Comparison of ENCODE assay signal across 1 cellular context in the genomic region with DNA sequence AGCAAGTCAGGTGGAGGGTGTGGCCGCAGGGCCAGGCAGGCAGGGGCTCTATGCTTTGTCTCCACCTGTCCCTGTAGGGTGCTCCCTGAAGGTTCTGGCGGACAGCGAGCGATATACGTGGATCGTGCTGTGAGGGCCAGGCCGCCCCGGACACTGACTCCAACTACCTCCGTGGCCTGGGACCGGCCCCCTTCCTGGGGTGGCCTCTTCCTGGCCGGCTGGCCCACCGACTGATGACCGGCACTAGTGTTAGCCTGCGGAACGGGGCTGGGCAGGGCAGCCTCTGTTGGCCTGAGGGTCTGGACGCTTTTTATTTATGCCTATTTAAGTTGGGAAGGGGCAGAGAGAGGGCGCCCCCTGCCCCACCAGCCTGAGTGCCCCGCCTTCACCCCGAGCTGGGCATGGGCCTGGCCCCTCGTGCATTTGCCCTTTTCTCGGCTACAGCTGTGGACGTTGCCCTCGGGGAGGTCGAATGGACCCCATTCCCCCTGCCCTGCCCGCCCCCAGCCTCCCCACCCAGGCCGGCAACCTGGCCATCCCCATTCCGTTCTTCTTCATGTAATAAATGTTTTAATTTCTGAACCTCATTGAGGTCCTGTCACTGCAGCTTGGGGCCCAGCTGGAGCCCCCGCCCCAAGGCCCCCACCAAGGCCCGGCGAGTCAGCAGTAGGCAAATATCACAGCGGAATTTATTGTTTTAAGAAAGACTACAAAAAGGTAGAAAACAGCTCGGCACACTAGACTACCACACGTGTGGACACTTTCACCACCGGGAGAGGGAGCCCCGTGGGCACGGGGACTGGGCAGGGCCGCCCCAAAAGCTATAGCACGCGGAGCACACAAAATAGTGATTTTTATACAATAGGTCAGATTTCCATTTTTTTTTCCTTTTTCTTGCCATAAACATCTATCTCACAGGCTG.
TF ChIP-seq lines count a peak whose summit lies in the region.

No MANE protein-coding gene starts in this region.

TF ChIP-seq in HCT116, 20 proteins besides CTCF, POLR2A, EP300 and RAD21:
- TF ChIP-seq, protein P1, sequence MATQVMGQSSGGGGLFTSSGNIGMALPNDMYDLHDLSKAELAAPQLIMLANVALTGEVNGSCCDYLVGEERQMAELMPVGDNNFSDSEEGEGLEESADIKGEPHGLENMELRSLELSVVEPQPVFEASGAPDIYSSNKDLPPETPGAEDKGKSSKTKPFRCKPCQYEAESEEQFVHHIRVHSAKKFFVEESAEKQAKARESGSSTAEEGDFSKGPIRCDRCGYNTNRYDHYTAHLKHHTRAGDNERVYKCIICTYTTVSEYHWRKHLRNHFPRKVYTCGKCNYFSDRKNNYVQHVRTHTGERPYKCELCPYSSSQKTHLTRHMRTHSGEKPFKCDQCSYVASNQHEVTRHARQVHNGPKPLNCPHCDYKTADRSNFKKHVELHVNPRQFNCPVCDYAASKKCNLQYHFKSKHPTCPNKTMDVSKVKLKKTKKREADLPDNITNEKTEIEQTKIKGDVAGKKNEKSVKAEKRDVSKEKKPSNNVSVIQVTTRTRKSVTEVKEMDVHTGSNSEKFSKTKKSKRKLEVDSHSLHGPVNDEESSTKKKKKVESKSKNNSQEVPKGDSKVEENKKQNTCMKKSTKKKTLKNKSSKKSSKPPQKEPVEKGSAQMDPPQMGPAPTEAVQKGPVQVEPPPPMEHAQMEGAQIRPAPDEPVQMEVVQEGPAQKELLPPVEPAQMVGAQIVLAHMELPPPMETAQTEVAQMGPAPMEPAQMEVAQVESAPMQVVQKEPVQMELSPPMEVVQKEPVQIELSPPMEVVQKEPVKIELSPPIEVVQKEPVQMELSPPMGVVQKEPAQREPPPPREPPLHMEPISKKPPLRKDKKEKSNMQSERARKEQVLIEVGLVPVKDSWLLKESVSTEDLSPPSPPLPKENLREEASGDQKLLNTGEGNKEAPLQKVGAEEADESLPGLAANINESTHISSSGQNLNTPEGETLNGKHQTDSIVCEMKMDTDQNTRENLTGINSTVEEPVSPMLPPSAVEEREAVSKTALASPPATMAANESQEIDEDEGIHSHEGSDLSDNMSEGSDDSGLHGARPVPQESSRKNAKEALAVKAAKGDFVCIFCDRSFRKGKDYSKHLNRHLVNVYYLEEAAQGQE (IDR thresholded peaks at IDR 0.05; ENCODE audit: low read depth), result no peak
- no peak for TF ChIP-seq ELF1 (IDR thresholded peaks at IDR 0.05; ENCODE audit: borderline replicate concordance, low read depth)
- TF ChIP-seq CEBPB (IDR thresholded peaks at IDR 0.05; ENCODE audit: low read depth), result no peak
- no peak for TF ChIP-seq JUND (IDR thresholded peaks at IDR 0.05)
- TF ChIP-seq TCF7L2 (IDR thresholded peaks at IDR 0.05; ENCODE audit: borderline replicate concordance, extremely low read depth, insufficient read depth, insufficient read length), result no peak
- TF ChIP-seq YY1 (IDR thresholded peaks at IDR 0.05; ENCODE audit: extremely low read depth, insufficient replicate concordance, low read depth, low read length), result no peak
- no peak for TF ChIP-seq ZBTB33 (IDR thresholded peaks at IDR 0.05; ENCODE audit: extremely low read depth, insufficient replicate concordance, low read length)
- no peak for TF ChIP-seq CBX3 (IDR thresholded peaks at IDR 0.05; ENCODE audit: low read depth)
TF ChIP-seq in HCT116: peak in this region for 0.
